Comparison of ENCODE assay signal across 1 cellular context in the genomic region with DNA sequence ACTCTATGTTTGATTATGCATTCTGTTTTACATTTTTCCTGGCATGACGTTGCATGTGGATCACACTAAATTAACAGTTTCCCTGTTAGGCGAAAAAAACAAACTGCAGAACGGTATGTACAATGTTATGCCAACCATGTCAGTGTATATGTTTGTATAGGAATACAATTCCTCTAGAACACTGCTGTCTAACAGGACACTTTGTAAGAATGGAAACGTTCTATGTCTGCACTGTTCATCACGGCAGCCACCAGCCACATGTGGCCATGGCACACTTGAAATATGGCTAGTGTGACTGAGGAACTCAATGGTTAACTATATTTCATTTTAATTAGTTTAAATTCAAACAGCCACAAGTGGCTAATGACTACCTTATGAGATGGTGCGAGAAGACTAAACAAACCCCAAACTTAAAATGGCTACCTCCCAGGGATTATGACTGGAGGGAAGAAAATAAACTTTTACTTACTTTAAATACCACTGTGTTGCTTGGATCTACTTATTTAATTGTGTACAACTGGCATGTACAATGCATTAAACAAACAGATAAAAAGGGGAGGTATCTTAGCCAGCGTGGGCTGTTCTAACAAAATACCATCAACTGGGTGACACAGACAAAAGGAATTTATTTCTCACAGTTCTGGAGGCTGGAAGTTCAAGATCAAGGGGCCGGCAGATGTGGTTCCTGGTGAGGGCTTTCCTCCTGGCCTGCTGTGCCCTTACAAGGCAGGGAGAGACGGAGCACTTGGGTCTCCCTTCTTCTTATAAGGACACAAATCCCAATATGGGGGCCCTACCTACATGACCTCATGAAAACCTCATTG.
TF ChIP-seq lines count a peak whose summit lies in the region.

No MANE protein-coding gene starts in this region.

TF ChIP-seq in endothelial cell of umbilical vein, 7 proteins besides CTCF, POLR2A, EP300 and RAD21:
- TF ChIP-seq POLR2AphosphoS5 (IDR thresholded peaks at IDR 0.05; ENCODE audit: insufficient read depth, low read depth, low read length) (no peak), JUN (IDR thresholded peaks at IDR 0.05; ENCODE audit: borderline replicate concordance, insufficient read depth, insufficient read length, low read depth) (no peak), FOS (IDR thresholded peaks at IDR 0.05; ENCODE audit: borderline replicate concordance, insufficient read depth, low read length) (no peak), EZH2 (IDR thresholded peaks at IDR 0.05; ENCODE audit: borderline replicate concordance, low read depth, low read length, severe bottlenecking) (no peak), MYC (IDR thresholded peaks at IDR 0.05; ENCODE audit: low read depth, low read length) (no peak), GATA2 (IDR thresholded peaks at IDR 0.05; ENCODE audit: insufficient read depth, insufficient read length, low read depth, low read length) (no peak)
- TF ChIP-seq, protein P1, sequence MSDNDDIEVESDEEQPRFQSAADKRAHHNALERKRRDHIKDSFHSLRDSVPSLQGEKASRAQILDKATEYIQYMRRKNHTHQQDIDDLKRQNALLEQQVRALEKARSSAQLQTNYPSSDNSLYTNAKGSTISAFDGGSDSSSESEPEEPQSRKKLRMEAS (IDR thresholded peaks at IDR 0.05; ENCODE audit: insufficient read depth, insufficient read length), result no peak
